Comparison of ENCODE assay signal across 8 cellular contexts in genomic region chr5:138491669-138492551, GRCh38. TPM values are rescaled to one million over a fixed set of nuclear protein-coding genes. Genes with fewer than 3 reads are reported as not detected.
DNase-seq lines count a peak whose midpoint lies in the region; ATAC-seq and TF ChIP-seq lines count a peak whose summit lies in the region.

No MANE protein-coding gene starts in this region.

- H3K27me3 ChIP-seq in SJCRH30 (peaks cover 14% of the 10 kb centered on the region; the same call in 1 of the 2 replicates), gastroesophageal sphincter (peaks cover 24% of the 10 kb centered on the region)

- DNase-seq in DMS153 treated with DMSO at 0.1 percent for 48 hours (lab: John Stamatoyannopoulos, UW; ENCODE audit: unreplicated experiment): peak; percentile 3
- DNase-seq in Jurkat, Clone E6-1 (ENCODE audit: low read depth, low spot score): peak; percentile 69
- peak; percentile 85 to 87 for DNase-seq in SJCRH30
- peak; percentile 85 for DNase-seq in activated naive CD4-positive, alpha-beta T cell treated with Interleukin-2 at 50 U/mL for 16 hours
- DNase-seq in nucleus accumbens (lab: John Stamatoyannopoulos, UW): peak; percentile 35 to 95 (median 86)
- DNase-seq in substantia nigra (lab: John Stamatoyannopoulos, UW): peak; percentile 32 to 97 (median 86)

- H3K36me3 ChIP-seq in SJCRH30: no peaks in the 10 kb centered on the region
- no peaks in the 10 kb centered on the region for H3K36me3 ChIP-seq in gastroesophageal sphincter

- TF ChIP-seq POLR2A in gastroesophageal sphincter (IDR thresholded peaks at IDR 0.05): peak; percentile 45 to 57

- H3K9me3 ChIP-seq in SJCRH30 (replicated peaks) (no peaks in the 10 kb centered on the region), gastroesophageal sphincter (no peaks in the 10 kb centered on the region)

- TF ChIP-seq CTCF in gastroesophageal sphincter (IDR thresholded peaks at IDR 0.05): peak in 1 of 4 experiments; percentile 7

- H3K4me3 ChIP-seq in Jurkat, Clone E6-1 (ENCODE audit: low read length): peak overlapping the region; percentile 45
- peak overlapping the region; percentile 61 for H3K4me3 ChIP-seq in SJCRH30
- peak overlapping the region; percentile 47 to 62 for H3K4me3 ChIP-seq in gastroesophageal sphincter

- no peak for TF ChIP-seq EP300 in gastroesophageal sphincter (IDR thresholded peaks at IDR 0.05)

- peaks cover 5% of the 10 kb centered on the region for H3K4me1 ChIP-seq in SJCRH30
- H3K4me1 ChIP-seq in gastroesophageal sphincter: peaks cover 0 to 29% (median 19%) of the 10 kb centered on the region in 3 donors

- no peak overlapping the region for H3K27ac ChIP-seq in SJCRH30
- peak overlapping the region in 3 of 4 donors; percentile 74 to 81 (median 75) for H3K27ac ChIP-seq in gastroesophageal sphincter
- no peak overlapping the region for H3K27ac ChIP-seq in substantia nigra (ENCODE audit: low read depth, low read length, poor library complexity, severe bottlenecking)

- ATAC-seq in GM21723 (IDR thresholded peaks at IDR 0.05; ENCODE audit: unreplicated experiment): peak; percentile 98
- peak; percentile 99 for ATAC-seq in gastroesophageal sphincter

- no CpG with 5 or more reads among the region's 93 CpGs for WGBS in gastroesophageal sphincter (ENCODE audit: low coverage in 1 of 2), 2 donors

RNA-seq across cellular contexts. Expression of gene EGR1, which starts 26.6 kb away (rescaled TPM):
- 20.0 TPM for polyA plus RNA-seq in Jurkat, Clone E6-1 (2012; ENCODE audit: insufficient read depth, insufficient read length)
- 2.0 TPM in 2 replicates for total RNA-seq in SJCRH30 (2014; rRNA removed; shearing (Covaris generic))
- 10 to 100 TPM; 12.0 to 37.3 (median 15.6) TPM for total RNA-seq in gastroesophageal sphincter

RNA-seq across cellular contexts. Expression of gene ETF1, which starts 51.1 kb away (rescaled TPM):
- polyA plus RNA-seq in Jurkat, Clone E6-1 (2012; ENCODE audit: insufficient read depth, insufficient read length): 89.6 TPM
- total RNA-seq in SJCRH30 (2014; rRNA removed; shearing (Covaris generic)): 128 and 140 TPM in 2 replicates
- 100 to 1,000 TPM; 108 to 163 (median 127) TPM for total RNA-seq in gastroesophageal sphincter

RNA-seq across cellular contexts. Expression of gene REEP2, which starts 53.1 kb away (rescaled TPM):
- 26.5 TPM for polyA plus RNA-seq in Jurkat, Clone E6-1 (2012; ENCODE audit: insufficient read depth, insufficient read length)
- 4.9 and 8.5 TPM in 2 replicates for total RNA-seq in SJCRH30 (2014; rRNA removed; shearing (Covaris generic))
- total RNA-seq in gastroesophageal sphincter: 10 to 100 TPM; 16.7 to 45.8 (median 26.3) TPM

Comparison
In these comparisons a context has a peak if more than half of its experiments do, and no peak if none do; other contexts are left out.
1. DNase-seq: peak in every context shown above with its lines; median percentile 86 in SJCRH30; 86 in nucleus accumbens; 86 in substantia nigra; 85 in activated naive CD4-positive, alpha-beta T cell treated with Interleukin-2 at 50 U/mL for 16 hours; 69 in Jurkat, Clone E6-1; 3 in DMS153 treated with DMSO at 0.1 percent for 48 hours.
2. H3K27ac ChIP-seq: peak in gastroesophageal sphincter (3 of 4); none in SJCRH30 (single experiment) and substantia nigra (single experiment).
3. Peak in every context shown above with its lines, with median percentiles within 50 percentile points of each other: H3K4me3 ChIP-seq.